ENCODE assay signal across 1 cellular context in the genomic region with DNA sequence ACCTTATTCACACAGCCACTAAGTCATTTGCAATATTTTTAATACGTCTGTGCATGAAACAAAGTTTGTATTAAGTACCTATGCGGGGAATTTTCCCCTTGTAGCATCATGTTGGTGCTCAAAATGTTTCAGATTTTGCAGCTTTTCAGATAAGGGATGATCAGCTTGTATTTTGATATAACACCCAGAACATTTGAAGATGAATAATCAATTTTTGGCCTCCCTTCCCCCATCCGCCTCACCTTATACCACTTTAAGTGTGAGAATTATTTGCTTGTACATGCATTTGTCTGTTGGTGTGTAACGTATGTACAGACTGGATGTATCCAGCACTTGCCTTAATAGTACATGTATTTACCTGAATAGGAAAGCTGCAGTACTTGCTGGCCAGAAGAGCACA.
TF ChIP-seq lines count a peak whose summit lies in the region.

No MANE protein-coding gene starts in this region.

TF ChIP-seq in GM12878, 131 proteins besides CTCF, POLR2A, EP300 and RAD21 (continued from another document):
- TF ChIP-seq, protein P1, sequence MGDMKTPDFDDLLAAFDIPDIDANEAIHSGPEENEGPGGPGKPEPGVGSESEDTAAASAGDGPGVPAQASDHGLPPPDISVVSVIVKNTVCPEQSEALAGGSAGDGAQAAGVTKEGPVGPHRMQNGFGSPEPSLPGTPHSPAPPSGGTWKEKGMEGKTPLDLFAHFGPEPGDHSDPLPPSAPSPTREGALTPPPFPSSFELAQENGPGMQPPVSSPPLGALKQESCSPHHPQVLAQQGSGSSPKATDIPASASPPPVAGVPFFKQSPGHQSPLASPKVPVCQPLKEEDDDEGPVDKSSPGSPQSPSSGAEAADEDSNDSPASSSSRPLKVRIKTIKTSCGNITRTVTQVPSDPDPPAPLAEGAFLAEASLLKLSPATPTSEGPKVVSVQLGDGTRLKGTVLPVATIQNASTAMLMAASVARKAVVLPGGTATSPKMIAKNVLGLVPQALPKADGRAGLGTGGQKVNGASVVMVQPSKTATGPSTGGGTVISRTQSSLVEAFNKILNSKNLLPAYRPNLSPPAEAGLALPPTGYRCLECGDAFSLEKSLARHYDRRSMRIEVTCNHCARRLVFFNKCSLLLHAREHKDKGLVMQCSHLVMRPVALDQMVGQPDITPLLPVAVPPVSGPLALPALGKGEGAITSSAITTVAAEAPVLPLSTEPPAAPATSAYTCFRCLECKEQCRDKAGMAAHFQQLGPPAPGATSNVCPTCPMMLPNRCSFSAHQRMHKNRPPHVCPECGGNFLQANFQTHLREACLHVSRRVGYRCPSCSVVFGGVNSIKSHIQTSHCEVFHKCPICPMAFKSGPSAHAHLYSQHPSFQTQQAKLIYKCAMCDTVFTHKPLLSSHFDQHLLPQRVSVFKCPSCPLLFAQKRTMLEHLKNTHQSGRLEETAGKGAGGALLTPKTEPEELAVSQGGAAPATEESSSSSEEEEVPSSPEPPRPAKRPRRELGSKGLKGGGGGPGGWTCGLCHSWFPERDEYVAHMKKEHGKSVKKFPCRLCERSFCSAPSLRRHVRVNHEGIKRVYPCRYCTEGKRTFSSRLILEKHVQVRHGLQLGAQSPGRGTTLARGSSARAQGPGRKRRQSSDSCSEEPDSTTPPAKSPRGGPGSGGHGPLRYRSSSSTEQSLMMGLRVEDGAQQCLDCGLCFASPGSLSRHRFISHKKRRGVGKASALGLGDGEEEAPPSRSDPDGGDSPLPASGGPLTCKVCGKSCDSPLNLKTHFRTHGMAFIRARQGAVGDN (IDR thresholded peaks at IDR 0.05): no peak
- TF ChIP-seq CHD2 (IDR thresholded peaks at IDR 0.05; ENCODE audit: borderline replicate concordance, low read depth, low read length): no peak
- TF ChIP-seq WRNIP1 (IDR thresholded peaks at IDR 0.05; ENCODE audit: borderline replicate concordance, low read depth, low read length): no peak
- no peak for TF ChIP-seq IKZF1 (conservative IDR thresholded peaks at IDR 0.05)
- TF ChIP-seq BRCA1 (IDR thresholded peaks at IDR 0.05; ENCODE audit: low read depth, low read length): no peak
- TF ChIP-seq NR2C2 (IDR thresholded peaks at IDR 0.05; ENCODE audit: borderline replicate concordance, control insufficient read depth, insufficient read length, low read depth): no peak
- no peak for TF ChIP-seq NR2F1 (conservative IDR thresholded peaks at IDR 0.05)
- no peak for TF ChIP-seq FOXK2 (IDR thresholded peaks at IDR 0.05)
- no peak for TF ChIP-seq GABPA (IDR thresholded peaks at IDR 0.05; ENCODE audit: low read depth)
- TF ChIP-seq JUNB (IDR thresholded peaks at IDR 0.05): no peak
